In genomic region chr1:226862900-226863299, GRCh38 we compare ENCODE assay signal across 16 cellular contexts. TPM values are rescaled to one million over a fixed set of nuclear protein-coding genes. Genes with fewer than 3 reads are reported as not detected.
DNase-seq lines count a peak whose midpoint lies in the region; ATAC-seq and TF ChIP-seq lines count a peak whose summit lies in the region.
"Had no signal": no experiment of that assay in that cellular context is flagged by ENCODE, and none has a peak within 500 bp of the region (broad histone marks: within the 10 kb centered on the region; RNA-seq: fewer than 3 reads in every experiment).

No MANE protein-coding gene starts in this region.

- DNase-seq in MG63: peak; percentile 41
- no peak for DNase-seq in body of pancreas
- no peak for DNase-seq in NCI-H82 (lab: John Stamatoyannopoulos, UW)
- DNase-seq in WERI-Rb-1: no peak
- no peak for DNase-seq in NCI-H1694 treated with DMSO at 0.1 percent for 48 hours (lab: John Stamatoyannopoulos, UW)
- DNase-seq: activated CD4-positive, alpha-beta T cell treated with anti-CD3 and anti-CD28 coated beads, Interleukin-2, amount 50 U/mL, for 4 hours; aorta; heart right ventricle; left cardiac atrium; NK-92 treated with Interleukin-12 subunit alpha and Interleukin-12 subunit beta, amount 100 ng/mL, for 24 hours; posterior cingulate gyrus; SIG-M5; substantia nigra had no signal

- ATAC-seq in body of pancreas (peak; percentile 40), gastroesophageal sphincter (peak; percentile 74), GM21825 (IDR thresholded peaks at IDR 0.05; ENCODE audit: unreplicated experiment) (no peak)

- H3K27ac ChIP-seq in BLaER1 (no peak overlapping the region), body of pancreas (no peak overlapping the region), gastroesophageal sphincter (peak overlapping the region in 2 of 4 donors; percentile 53 to 60), WERI-Rb-1 (no peak overlapping the region)
- H3K27ac ChIP-seq: heart right ventricle had no signal

- peak overlapping the region; percentile 70 for H3K4me2 ChIP-seq in BLaER1

- H4K20me1 ChIP-seq in BLaER1: no peaks in the 10 kb centered on the region

- no peak for TF ChIP-seq POLR2A in body of pancreas (IDR thresholded peaks at IDR 0.05)
- no peak for TF ChIP-seq POLR2A in gastroesophageal sphincter (IDR thresholded peaks at IDR 0.05)

- TF ChIP-seq CTCF in body of pancreas (IDR thresholded peaks at IDR 0.05): no peak
- TF ChIP-seq CTCF in gastroesophageal sphincter (IDR thresholded peaks at IDR 0.05): no peak
- no peak for TF ChIP-seq CTCF in WERI-Rb-1 (IDR thresholded peaks at IDR 0.05; ENCODE audit: low read depth, low read length)

- intact Hi-C loops in body of pancreas (cut with DNase I): no loop called here

- no peak overlapping the region for H3K4me3 ChIP-seq in BLaER1
- no peak overlapping the region for H3K4me3 ChIP-seq in MG63
- H3K4me3 ChIP-seq in body of pancreas: no peak overlapping the region
- no peak overlapping the region for H3K4me3 ChIP-seq in gastroesophageal sphincter
- no peak overlapping the region for H3K4me3 ChIP-seq in WERI-Rb-1 (ENCODE audit: low read depth, low read length)
- H3K4me3 ChIP-seq: heart right ventricle had no signal

- H3K4me1 ChIP-seq in BLaER1: peaks cover 28% of the 10 kb centered on the region
- H3K4me1 ChIP-seq in body of pancreas: peaks cover 6% of the 10 kb centered on the region
- H3K4me1 ChIP-seq in gastroesophageal sphincter: peaks cover 0 to 21% (median 8%) of the 10 kb centered on the region in 3 donors
- H3K4me1 ChIP-seq: heart right ventricle had no signal

- no peak overlapping the region for H3K9ac ChIP-seq in BLaER1

- no peak for TF ChIP-seq EP300 in gastroesophageal sphincter (IDR thresholded peaks at IDR 0.05)

- no peaks in the 10 kb centered on the region for H3K36me3 ChIP-seq in BLaER1
- H3K36me3 ChIP-seq in MG63: no peaks in the 10 kb centered on the region
- no peaks in the 10 kb centered on the region for H3K36me3 ChIP-seq in body of pancreas (replicated peaks in 1 of 2; ENCODE audit: insufficient read depth in 1 of 2, low read depth in 2 of 2)
- no peaks in the 10 kb centered on the region for H3K36me3 ChIP-seq in gastroesophageal sphincter
- H3K36me3 ChIP-seq in WERI-Rb-1: no peaks in the 10 kb centered on the region
- H3K36me3 ChIP-seq: heart right ventricle had no signal

- H3K27me3 ChIP-seq in BLaER1 (no peaks in the 10 kb centered on the region), MG63 (no peaks in the 10 kb centered on the region), body of pancreas (no peaks in the 10 kb centered on the region), gastroesophageal sphincter (no peaks in the 10 kb centered on the region), WERI-Rb-1 (ENCODE audit: insufficient read depth, low read depth, severe bottlenecking) (no peaks in the 10 kb centered on the region)
- H3K27me3 ChIP-seq: heart right ventricle had no signal

- H3K9me3 ChIP-seq in BLaER1 (no peaks in the 10 kb centered on the region), MG63 (no peaks in the 10 kb centered on the region; the same call in 1 of the 2 replicates), body of pancreas (no peaks in the 10 kb centered on the region), gastroesophageal sphincter (no peaks in the 10 kb centered on the region), WERI-Rb-1 (ENCODE audit: severe bottlenecking) (no peaks in the 10 kb centered on the region)
- H3K9me3 ChIP-seq: heart right ventricle had no signal

RNA-seq across cellular contexts. Expression of gene PSEN2, which starts 7.5 kb away (rescaled TPM):
- total RNA-seq in MG63 (2014; rRNA removed; shearing (Covaris generic); ENCODE audit: low replicate concordance): 25.1 and 37.2 TPM in 2 replicates
- total RNA-seq in body of pancreas (10 to 100 TPM; 80.9 to 98.9 TPM), gastroesophageal sphincter (10 to 100 TPM; 41.4 to 64.4 (median 42.5) TPM)
